ENCODE assay signal across 8 cellular contexts in the genomic region with DNA sequence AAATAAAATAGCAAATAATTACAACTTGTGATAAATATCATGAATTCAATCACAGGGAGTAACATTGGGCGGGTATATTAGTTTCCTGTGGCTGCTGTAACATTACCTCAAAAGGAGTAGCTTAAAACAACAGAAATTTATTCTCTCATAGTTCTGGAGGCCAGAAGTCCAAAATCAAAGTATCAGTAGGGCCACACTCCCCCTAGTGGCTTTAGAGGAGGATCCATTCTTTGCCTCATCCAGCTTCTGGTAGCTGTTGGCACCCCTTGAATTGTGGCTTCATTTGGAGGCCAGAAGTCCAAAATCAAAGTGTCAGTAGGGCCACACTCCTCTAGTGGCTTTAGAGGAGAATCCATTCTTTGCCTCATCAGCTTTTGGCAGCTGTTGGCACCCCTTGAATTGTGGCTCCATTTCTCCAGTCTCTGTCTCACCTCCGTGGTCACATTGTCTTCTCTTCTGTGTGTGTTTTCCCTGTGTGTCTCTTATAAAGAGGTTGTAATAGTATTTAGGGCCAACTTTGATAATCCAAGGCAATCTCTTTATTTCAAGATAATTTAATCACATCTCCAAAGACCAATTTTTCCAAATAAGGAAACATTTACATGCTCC. TPM values are rescaled to one million over a fixed set of nuclear protein-coding genes. Genes with fewer than 3 reads are reported as not detected.
DNase-seq lines count a peak whose midpoint lies in the region; ATAC-seq and TF ChIP-seq lines count a peak whose summit lies in the region.

No MANE protein-coding gene starts in this region.

- ATAC-seq in left cardiac atrium (no peak), sciatic nerve (no peak)

- no peak overlapping the region for H3K9ac ChIP-seq in endodermal cell (ENCODE audit: extremely low read depth, low read length, poor library complexity, severe bottlenecking)
- H3K9ac ChIP-seq in smooth muscle cell (ENCODE audit: low read depth): no peak overlapping the region

- H3K9me3 Mint-ChIP-seq in endodermal cell: peaks cover 2% of the 10 kb centered on the region

- H3K4me1 ChIP-seq in right atrium auricular region (peaks cover 0 to 5% of the 10 kb centered on the region in 2 donors), endodermal cell (ENCODE audit: control insufficient read depth, insufficient read depth, low read length) (peaks cover 4% of the 10 kb centered on the region), smooth muscle cell (ENCODE audit: low read depth) (peaks cover 14% of the 10 kb centered on the region)

- no peaks in the 10 kb centered on the region for H4K20me1 ChIP-seq in smooth muscle cell (ENCODE audit: low read depth)

- 86 to 87% methylated on average over 1 to 2 of the region's 2 CpGs for WGBS in endodermal cell (ENCODE audit: insufficient coverage in 1 of 2, insufficient read length in 1 of 2), 2 experiments
- 65% methylated on average over 2 of the region's 2 CpGs for WGBS in smooth muscle cell (ENCODE audit: low lambda C conversion rate)

- no peak overlapping the region for H2AFZ ChIP-seq in smooth muscle cell (ENCODE audit: low read depth)

- no peak overlapping the region for H3K27ac Mint-ChIP-seq in endodermal cell

- no peak overlapping the region for H3K4me3 ChIP-seq in right atrium auricular region
- H3K4me3 ChIP-seq in endodermal cell (ENCODE audit: low read length): no peak overlapping the region
- no peak overlapping the region for H3K4me3 ChIP-seq in smooth muscle cell

- H3K36me3 ChIP-seq in right atrium auricular region: no peaks in the 10 kb centered on the region
- H3K36me3 ChIP-seq in endodermal cell (ENCODE audit: control insufficient read depth, insufficient read depth, low read length): no peaks in the 10 kb centered on the region
- no peaks in the 10 kb centered on the region for H3K36me3 ChIP-seq in smooth muscle cell (ENCODE audit: low read depth)

- TF ChIP-seq CTCF in right atrium auricular region (IDR thresholded peaks at IDR 0.05) (peak; percentile 23 to 67), endodermal cell (conservative IDR thresholded peaks at IDR 0.05) (peak; percentile 83), smooth muscle cell (IDR thresholded peaks at IDR 0.05; ENCODE audit: borderline replicate concordance, insufficient read depth, poor library complexity, severe bottlenecking) (peak; percentile 51)

- no peak overlapping the region for H3K27ac ChIP-seq in right atrium auricular region
- no peak overlapping the region for H3K27ac ChIP-seq in endodermal cell (ENCODE audit: low read depth, low read length)
- H3K27ac ChIP-seq in smooth muscle cell (ENCODE audit: low read depth): no peak overlapping the region

- H3K36me3 Mint-ChIP-seq in endodermal cell (ENCODE audit: low read depth): no peaks in the 10 kb centered on the region

- no peaks in the 10 kb centered on the region for H3F3A ChIP-seq in smooth muscle cell (ENCODE audit: low read depth)

- H3K27me3 Mint-ChIP-seq in endodermal cell (ENCODE audit: insufficient read depth): no peaks in the 10 kb centered on the region

- DNase-seq in right atrium auricular region (ENCODE audit: low spot score) (no peak), left cardiac atrium (no peak), NCI-H82 (lab: John Stamatoyannopoulos, UW) (peak; percentile 53), endodermal cell (peak; percentile 61), smooth muscle cell (lab: John Stamatoyannopoulos, UW; ENCODE audit: unreplicated experiment) (no peak), globus pallidus (ENCODE audit: low spot score) (no peak), 8988T (no peak), sciatic nerve (ENCODE audit: low spot score) (no peak)

- intact Hi-C loops in left cardiac atrium (cut with DNase I) (loop anchor here (2.0 to 5.0 kb wide), 2 partner anchors 230 to 411 kb away; no protein-coding TSS in a partner anchor), sciatic nerve (cut with DNase I) (no loop called here)

- H3K4me3 Mint-ChIP-seq in endodermal cell: no peak overlapping the region

- H3K27me3 ChIP-seq in right atrium auricular region (no peaks in the 10 kb centered on the region), endodermal cell (ENCODE audit: control insufficient read depth, insufficient read depth, low read length, poor library complexity, severe bottlenecking) (no peaks in the 10 kb centered on the region), smooth muscle cell (ENCODE audit: low read depth) (no peaks in the 10 kb centered on the region)

- H3K9me3 ChIP-seq in right atrium auricular region (no peaks in the 10 kb centered on the region), endodermal cell (ENCODE audit: control insufficient read depth, low read length) (no peaks in the 10 kb centered on the region), smooth muscle cell (replicated peaks; ENCODE audit: low read depth) (no peaks in the 10 kb centered on the region)

- no peaks in the 10 kb centered on the region for H3K79me2 ChIP-seq in smooth muscle cell (ENCODE audit: low read depth)

- H3K4me1 Mint-ChIP-seq in endodermal cell: peaks cover 17% of the 10 kb centered on the region

- no peak overlapping the region for H3K4me2 ChIP-seq in smooth muscle cell

RNA-seq across cellular contexts. Expression of gene CFAP20DC, which starts 3.1 kb away (rescaled TPM):
- total RNA-seq in right atrium auricular region: not detected
- under 1 TPM; 0.08 to 0.24 TPM for total RNA-seq in left cardiac atrium
- 1 to 10 TPM; 6.5 to 9.5 TPM for total RNA-seq in endodermal cell
- 9.7 TPM for polyA plus RNA-seq in endodermal cell (2013, experiment 1 of 2)
- 9.9 TPM for polyA plus RNA-seq in endodermal cell (2013, experiment 2 of 2)
- 9.0 and 11.6 TPM in 2 replicates for total RNA-seq in smooth muscle cell
- 5.5 and 7.9 TPM in 2 replicates for polyA plus RNA-seq in smooth muscle cell
- total RNA-seq in sciatic nerve: 0.49 TPM

Comparison
In these comparisons a context has a peak if more than half of its experiments do, and no peak if none do; other contexts are left out.
1. DNase-seq: peak in NCI-H82 (single experiment) and endodermal cell (single experiment); none in right atrium auricular region (single experiment), left cardiac atrium (single experiment), smooth muscle cell (single experiment), globus pallidus (single experiment), 8988T (single experiment) and sciatic nerve (single experiment).
2. Peak in every context shown above with its lines, with median percentiles within 50 percentile points of each other: CTCF ChIP-seq.